Comparison of ENCODE assay signal across 8 cellular contexts in genomic region chr7:40680657-40681056, GRCh38.
DNase-seq lines count a peak whose midpoint lies in the region; ATAC-seq and TF ChIP-seq lines count a peak whose summit lies in the region.

No MANE protein-coding gene starts in this region.

- H3K4me3 ChIP-seq in AG10803 (ENCODE audit: low read length): no peak overlapping the region
- no peak overlapping the region for H3K4me3 ChIP-seq in esophagus muscularis mucosa

- intact Hi-C loops in esophagus muscularis mucosa (cut with DNase I): no loop called here

- peaks cover 0 to 5% (median 0%) of the 10 kb centered on the region in 4 donors for H3K27me3 ChIP-seq in esophagus muscularis mucosa

- 100% methylated on average over 1 of the region's 1 CpG for WGBS in esophagus muscularis mucosa

- TF ChIP-seq CTCF in AG10803 (conservative IDR thresholded peaks at IDR 0.05; ENCODE audit: low read length) (peak; percentile 55), esophagus muscularis mucosa (IDR thresholded peaks at IDR 0.05) (peak in 1 of 3 experiments; percentile 38)

- TF ChIP-seq POLR2A in esophagus muscularis mucosa (IDR thresholded peaks at IDR 0.05; ENCODE audit: low read depth): no peak

- no peaks in the 10 kb centered on the region for H3K36me3 ChIP-seq in esophagus muscularis mucosa

- ATAC-seq in GM18870 (IDR thresholded peaks at IDR 0.05; ENCODE audit: unreplicated experiment): peak; percentile 90
- ATAC-seq in HG03025 (IDR thresholded peaks at IDR 0.05; ENCODE audit: low FRiP score, unreplicated experiment): peak; percentile 81

- H3K27ac ChIP-seq in esophagus muscularis mucosa (replicated peaks in 1 of 4): no peak overlapping the region

- no peak for TF ChIP-seq EP300 in esophagus muscularis mucosa (IDR thresholded peaks at IDR 0.05)

- H3K9me3 ChIP-seq in esophagus muscularis mucosa: no peaks in the 10 kb centered on the region

- H3K4me1 ChIP-seq in esophagus muscularis mucosa: peaks cover 0 to 20% (median 15%) of the 10 kb centered on the region in 4 donors

- peak; percentile 16 for DNase-seq in AG10803 (ENCODE audit: low read depth)
- DNase-seq in RPMI7951 (ENCODE audit: low read depth): peak; percentile 44
- peak; percentile 49 for DNase-seq in kidney tubule cell (ENCODE audit: low spot score)
- no peak for DNase-seq in activated CD4-positive, CD25-positive, alpha-beta regulatory T cell (lab: John Stamatoyannopoulos, UW)
- DNase-seq in esophagus muscularis mucosa (ENCODE audit: extremely low spot score): no peak
- no peak for DNase-seq in OCI-M2 (lab: John Stamatoyannopoulos, UW; ENCODE audit: unreplicated experiment)

Comparison
In these comparisons a context has a peak if more than half of its experiments do, and no peak if none do; other contexts are left out.
1. DNase-seq: peak in AG10803 (single experiment), RPMI7951 (single experiment) and kidney tubule cell (single experiment); none in activated CD4-positive, CD25-positive, alpha-beta regulatory T cell (0 of 4), esophagus muscularis mucosa (single experiment) and OCI-M2 (single experiment).